Comparison of ENCODE assay signal across 21 cellular contexts in genomic region chr3:106245400-106245799, GRCh38.
DNase-seq lines count a peak whose midpoint lies in the region; FAIRE-seq and TF ChIP-seq lines count a peak whose summit lies in the region.
"Had no signal": no experiment of that assay in that cellular context is flagged by ENCODE, and none has a peak within 500 bp of the region (broad histone marks: within the 10 kb centered on the region; RNA-seq: fewer than 3 reads in every experiment).

No MANE protein-coding gene starts in this region.

- H2AFZ ChIP-seq in astrocyte (ENCODE audit: low read depth, low read length) (no peak overlapping the region), H1 (ENCODE audit: low read length) (no peak overlapping the region), neural progenitor cell (replicated peaks) (no peak overlapping the region)

- no peak overlapping the region for H2BK12ac ChIP-seq in H1 (ENCODE audit: low read depth, low read length)

- H2BK20ac ChIP-seq in H1 (ENCODE audit: low read length), result no peak overlapping the region

- H3K79me2 ChIP-seq in astrocyte (ENCODE audit: insufficient read depth, low read length) (no peaks in the 10 kb centered on the region), H1 (ENCODE audit: control insufficient read depth in 1 of 2, insufficient read depth in 2 of 2, low read length in 2 of 2) (no peaks in the 10 kb centered on the region), neural progenitor cell (ENCODE audit: low read depth) (no peaks in the 10 kb centered on the region)

- H2BK15ac ChIP-seq in H1 (ENCODE audit: low read length), result no peak overlapping the region

- no peak for TF ChIP-seq POLR2A in H1 (IDR thresholded peaks at IDR 0.05; ENCODE audit: control extremely low read depth in 1 of 2, low read depth in 2 of 2, low read length in 2 of 2)

- no peak overlapping the region for H3K4me3 ChIP-seq in astrocyte (ENCODE audit: insufficient read depth, low read depth, low read length)
- no peak overlapping the region for H3K4me3 ChIP-seq in H1 (ENCODE audit: extremely low read depth in 1 of 4, insufficient read depth in 2 of 4, low read depth in 3 of 4, low read length in 4 of 4)
- no peak overlapping the region for H3K4me3 ChIP-seq in neural progenitor cell
- H3K4me3 ChIP-seq: GM12878 had no signal

- H3K9me3 ChIP-seq in astrocyte (ENCODE audit: insufficient read depth, low read depth, low read length), result no peaks in the 10 kb centered on the region
- H3K9me3 ChIP-seq in H1 (ENCODE audit: insufficient read depth in 2 of 2, low read depth in 1 of 2, low read length in 1 of 2), result no peaks in the 10 kb centered on the region
- H3K9me3 ChIP-seq in neural progenitor cell (ENCODE audit: low read depth), result no peaks in the 10 kb centered on the region
- H3K9me3 ChIP-seq: BE2C had no signal

- H3F3A ChIP-seq in neural progenitor cell (ENCODE audit: low read depth), result no peaks in the 10 kb centered on the region

- H4K20me1 ChIP-seq in astrocyte (ENCODE audit: insufficient read depth, low read length) (no peaks in the 10 kb centered on the region), H1 (replicated peaks in 1 of 2; ENCODE audit: control insufficient read depth in 1 of 2, insufficient read depth in 2 of 2, low read length in 2 of 2) (no peaks in the 10 kb centered on the region), neural progenitor cell (ENCODE audit: low read depth) (no peaks in the 10 kb centered on the region)

- H3K79me1 ChIP-seq in H1 (ENCODE audit: low read depth, low read length), result no peaks in the 10 kb centered on the region

- H3K36me3 ChIP-seq in astrocyte (ENCODE audit: insufficient read depth, low read length), result no peaks in the 10 kb centered on the region
- no peaks in the 10 kb centered on the region for H3K36me3 ChIP-seq in H1 (ENCODE audit: control insufficient read depth in 2 of 4, insufficient read depth in 4 of 4, low read length in 3 of 4)
- H3K36me3 ChIP-seq in neural progenitor cell, result no peaks in the 10 kb centered on the region
- H3K36me3 ChIP-seq: BE2C had no signal

- no peak overlapping the region for H3K23ac ChIP-seq in H1 (ENCODE audit: insufficient read length)

- H3K4me1 Mint-ChIP-seq in astrocyte (ENCODE audit: low read depth, unreplicated experiment), result no peaks in the 10 kb centered on the region
- peaks cover 45% of the 10 kb centered on the region for H3K4me1 Mint-ChIP-seq in neural progenitor cell
- H3K4me1 Mint-ChIP-seq: H9 had no signal

- H2BK5ac ChIP-seq in H1 (ENCODE audit: low read depth, low read length), result no peak overlapping the region

- H3K4ac ChIP-seq in H1 (replicated peaks; ENCODE audit: insufficient read length, low read depth, low read length), result no peak overlapping the region

- no peak overlapping the region for H4K91ac ChIP-seq in H1 (replicated peaks; ENCODE audit: insufficient read length, low read length)

- no peaks in the 10 kb centered on the region for H3K23me2 ChIP-seq in H1 (ENCODE audit: low read depth, low read length)

- no peak overlapping the region for H4K8ac ChIP-seq in H1 (ENCODE audit: extremely low read depth, insufficient read depth, low read length)

- no peak overlapping the region for H4K5ac ChIP-seq in H1 (ENCODE audit: insufficient read length, low read depth, low read length)

- H3K56ac ChIP-seq in H1 (replicated peaks; ENCODE audit: insufficient read length, low read depth, low read length), result no peak overlapping the region

- no peak overlapping the region for H2BK120ac ChIP-seq in H1 (replicated peaks; ENCODE audit: low read depth, low read length)

- no peak overlapping the region for H3K27ac Mint-ChIP-seq in astrocyte (ENCODE audit: unreplicated experiment)
- peak overlapping the region; percentile 80 for H3K27ac Mint-ChIP-seq in neural progenitor cell
- H3K27ac Mint-ChIP-seq: CD4-positive, CD25-positive, alpha-beta regulatory T cell; CD8-positive, alpha-beta memory T cell; H9 had no signal

- H3K9ac ChIP-seq in astrocyte (ENCODE audit: low read length) (no peak overlapping the region), H1 (replicated peaks in 1 of 4; ENCODE audit: extremely low read depth in 1 of 4, low read depth in 3 of 4, low read length in 3 of 4) (no peak overlapping the region), neural progenitor cell (no peak overlapping the region)

- H3K27me3 Mint-ChIP-seq in astrocyte (ENCODE audit: low read depth, unreplicated experiment) (no peaks in the 10 kb centered on the region), neural progenitor cell (ENCODE audit: insufficient read depth, low read depth) (no peaks in the 10 kb centered on the region)
- H3K27me3 Mint-ChIP-seq: CD8-positive, alpha-beta memory T cell had no signal

- H3K4me3 Mint-ChIP-seq in astrocyte (ENCODE audit: unreplicated experiment) (no peak overlapping the region), neural progenitor cell (no peak overlapping the region)
- H3K4me3 Mint-ChIP-seq: CD4-positive, CD25-positive, alpha-beta regulatory T cell; CD8-positive, alpha-beta memory T cell; H9 had no signal

- no peak overlapping the region for H3K4me2 ChIP-seq in astrocyte (ENCODE audit: low read length)
- no peak overlapping the region for H3K4me2 ChIP-seq in H1 (ENCODE audit: insufficient read depth in 1 of 2, low read depth in 2 of 2, low read length in 2 of 2)
- no peak overlapping the region for H3K4me2 ChIP-seq in neural progenitor cell

- no peak for DNase-seq in astrocyte (ENCODE audit: low read depth)
- no peak for DNase-seq in H1 (ENCODE audit: low read depth in 1 of 2, low spot score in 2 of 2)
- no peak for DNase-seq in neural progenitor cell (ENCODE audit: low spot score)
- no peak for DNase-seq in T-helper 2 cell
- DNase-seq in activated CD4-positive, alpha-beta T cell treated with anti-CD3 and anti-CD28 coated beads for 4 hours, result no peak
- DNase-seq in NCI-H510A treated with DMSO at 0.1 percent for 48 hours (lab: John Stamatoyannopoulos, UW), result no peak
- DNase-seq: ACHN; BE2C; C1 segment of cervical spinal cord; CD4-positive, CD25-positive, alpha-beta regulatory T cell; CD8-positive, alpha-beta memory T cell; COR-L47; DMS 273 treated with DMSO at 0.1 percent for 48 hours; DMS53; DND-41; EL; GOT3; H9 had no signal

- H3K27me3 ChIP-seq in astrocyte (ENCODE audit: insufficient read depth, low read length), result no peaks in the 10 kb centered on the region
- no peaks in the 10 kb centered on the region for H3K27me3 ChIP-seq in H1 (replicated peaks in 1 of 4; ENCODE audit: control insufficient read depth in 3 of 4, extremely low read depth in 1 of 4, insufficient read depth in 3 of 4, low read length in 3 of 4)
- no peaks in the 10 kb centered on the region for H3K27me3 ChIP-seq in neural progenitor cell
- H3K27me3 ChIP-seq: BE2C had no signal

- FAIRE-seq in astrocyte (lab: Jason Lieb, UNC) (peak; percentile 79), H1 (lab: Jason Lieb, UNC) (peak; percentile 7)
- FAIRE-seq: A204.1, GM12878 had no signal

- no peak for TF ChIP-seq EP300 in H1 (IDR thresholded peaks at IDR 0.05; ENCODE audit: borderline replicate concordance in 1 of 2, low read depth in 2 of 2, low read length in 2 of 2)

- POLR2A ChIA-PET in H1 (lab: Charles Lee; ENCODE audit: partially characterized antibody), result no interaction called here

- H3K4me1 ChIP-seq in astrocyte (ENCODE audit: insufficient read depth, low read length), result no peaks in the 10 kb centered on the region
- no peaks in the 10 kb centered on the region for H3K4me1 ChIP-seq in H1 (replicated peaks in 1 of 4; ENCODE audit: control insufficient read depth in 3 of 4, insufficient read depth in 4 of 4, low read length in 3 of 4)
- peaks cover 17% of the 10 kb centered on the region for H3K4me1 ChIP-seq in neural progenitor cell
- H3K4me1 ChIP-seq: BE2C had no signal

- no peaks in the 10 kb centered on the region for H3K9me3 Mint-ChIP-seq in astrocyte (ENCODE audit: unreplicated experiment)
- H3K9me3 Mint-ChIP-seq in neural progenitor cell, result peaks cover 5% of the 10 kb centered on the region

- H3K27ac ChIP-seq in astrocyte (ENCODE audit: low read depth, low read length) (no peak overlapping the region), H1 (ENCODE audit: low read depth, low read length) (no peak overlapping the region), neural progenitor cell (no peak overlapping the region)
- H3K27ac ChIP-seq: HL-60 had no signal

- TF ChIP-seq RAD21 in H1 (IDR thresholded peaks at IDR 0.05 in 1 of 2, conservative IDR thresholded peaks at IDR 0.05 in 1 of 2; ENCODE audit: low read depth in 2 of 2, low read length in 2 of 2), result no peak

- H2AK5ac ChIP-seq in H1 (ENCODE audit: low read depth, low read length), result no peak overlapping the region

- no peaks in the 10 kb centered on the region for H3K36me3 Mint-ChIP-seq in astrocyte (ENCODE audit: low read depth, unreplicated experiment)
- H3K36me3 Mint-ChIP-seq in neural progenitor cell, result no peaks in the 10 kb centered on the region
- H3K36me3 Mint-ChIP-seq: CD4-positive, CD25-positive, alpha-beta regulatory T cell; CD8-positive, alpha-beta memory T cell had no signal

- no peak overlapping the region for H3K14ac ChIP-seq in H1 (ENCODE audit: insufficient read length)

- no peak for TF ChIP-seq CTCF in astrocyte (IDR thresholded peaks at IDR 0.05; ENCODE audit: insufficient read depth, low read depth, low read length)
- no peak for TF ChIP-seq CTCF in H1 (IDR thresholded peaks at IDR 0.05; ENCODE audit: control extremely low read depth in 1 of 3, insufficient read depth in 1 of 3, low read depth in 1 of 3, low read length in 3 of 3)
- TF ChIP-seq CTCF in neural progenitor cell (IDR thresholded peaks at IDR 0.05), result no peak

- no peak overlapping the region for H3K18ac ChIP-seq in H1 (ENCODE audit: extremely low read depth, low read length)

- CTCF ChIA-PET in H1 (lab: Charles Lee; ENCODE audit: partially characterized antibody), result no interaction called here

TF ChIP-seq in H1, 55 proteins besides CTCF, POLR2A, EP300 and RAD21:
- TF ChIP-seq RXRA (IDR thresholded peaks at IDR 0.05; ENCODE audit: insufficient read depth, low read depth, low read length) (no peak), ASH2L (IDR thresholded peaks at IDR 0.05; ENCODE audit: low read length) (no peak), CBX8 (IDR thresholded peaks at IDR 0.05; ENCODE audit: borderline replicate concordance, low read depth, low read length) (no peak), TBP (IDR thresholded peaks at IDR 0.05; ENCODE audit: low read depth, low read length) (no peak), CHD2 (IDR thresholded peaks at IDR 0.05; ENCODE audit: low read length) (no peak), SP2 (IDR thresholded peaks at IDR 0.05; ENCODE audit: low read length) (no peak)
